28 cellular contexts compared by ENCODE assay signal in genomic region chr13:107553838-107554237, GRCh38.
A peak's percentile ranks its signal among the peaks of the same experiment; 100 is the strongest.
DNase-seq lines count a peak whose midpoint lies in the region; FAIRE-seq and TF ChIP-seq lines count a peak whose summit lies in the region.
"Had no signal": no experiment of that assay in that cellular context is flagged by ENCODE, and none has a peak within 500 bp of the region (broad histone marks: within the 10 kb centered on the region; RNA-seq: fewer than 3 reads in every experiment).

No MANE protein-coding gene starts in this region.

- DNase-seq in H54 (ENCODE audit: insufficient read length, low spot score) = no peak
- DNase-seq in RPMI7951 (ENCODE audit: low read depth) = peak; percentile 21
- DNase-seq in choroid plexus epithelial cell (ENCODE audit: low read depth) = peak; percentile 39
- peak; percentile 20 for DNase-seq in neural progenitor cell (ENCODE audit: low spot score)
- DNase-seq in smooth muscle cell (lab: John Stamatoyannopoulos, UW; ENCODE audit: unreplicated experiment) = no peak
- DNase-seq in NCI-H2107 (lab: John Stamatoyannopoulos, UW) = no peak
- no peak for DNase-seq in H7
- DNase-seq: activated CD4-positive, alpha-beta T cell treated with anti-CD3 and anti-CD28 coated beads, Interleukin-2, amount 10 ng/mL, durations not matched to agents 7 days and 5 days; activated naive CD4-positive, alpha-beta T cell treated with anti-CD3 and anti-CD28 coated beads for 36 hours; activated T-cell treated with anti-CD3 and anti-CD28 coated beads, Interleukin-2, amount 50 U/mL, for 72 hours; amniotic stem cell; CD4-positive, CD25-positive, alpha-beta regulatory T cell; effector memory CD4-positive, alpha-beta T cell; EL; gastrocnemius medialis; left lung; NCI-H1694; NCI-H82; sigmoid colon; stimulated activated CD4-positive, alpha-beta T cell treated with anti-CD3 and anti-CD28 coated beads, Interleukin-15, amount 100 ng/mL, for 24 hours; stimulated activated naive CD8-positive, alpha-beta T cell treated with anti-CD3 and anti-CD28 coated beads, Interleukin-15, Interleukin-2, amounts not matched to agents 100 U/mL and 50 U/mL, for 24 hours; T-helper 9 cell had no signal

- H2AFZ ChIP-seq in neural progenitor cell (replicated peaks) = no peak overlapping the region
- H2AFZ ChIP-seq in smooth muscle cell (ENCODE audit: low read depth) = no peak overlapping the region

- H3K4me3 ChIP-seq in choroid plexus epithelial cell (ENCODE audit: low read depth, low read length) = no peak overlapping the region
- no peak overlapping the region for H3K4me3 ChIP-seq in neural progenitor cell
- H3K4me3 ChIP-seq in smooth muscle cell = no peak overlapping the region
- no peak overlapping the region for H3K4me3 ChIP-seq in H7 (ENCODE audit: insufficient read depth, low read depth, low read length)
- H3K4me3 ChIP-seq: breast epithelium, coronary artery, gastrocnemius medialis, left lung, prostate gland, sigmoid colon, thoracic aorta had no signal

- H3K36me3 ChIP-seq in neural progenitor cell = no peaks in the 10 kb centered on the region
- H3K36me3 ChIP-seq in smooth muscle cell (ENCODE audit: low read depth) = no peaks in the 10 kb centered on the region
- H3K36me3 ChIP-seq in H7 (replicated peaks; ENCODE audit: control insufficient read depth, insufficient read depth, low read length) = no peaks in the 10 kb centered on the region
- H3K36me3 ChIP-seq: breast epithelium, gastrocnemius medialis, left lung, prostate gland, sigmoid colon, thoracic aorta had no signal

- H3K4me1 Mint-ChIP-seq in neural progenitor cell = peaks cover 6% of the 10 kb centered on the region
- H3K4me1 Mint-ChIP-seq: activated CD4-positive, alpha-beta T cell treated with anti-CD3 and anti-CD28 coated beads, Interleukin-2, amount 10 ng/mL, durations not matched to agents 7 days and 5 days; CD4-positive, CD25-positive, alpha-beta regulatory T cell had no signal

- 56% methylated on average over 7 of the region's 7 CpGs for WGBS in smooth muscle cell (ENCODE audit: low lambda C conversion rate)

- no peaks in the 10 kb centered on the region for H3K4me1 ChIP-seq in neural progenitor cell
- no peaks in the 10 kb centered on the region for H3K4me1 ChIP-seq in smooth muscle cell (ENCODE audit: low read depth)
- H3K4me1 ChIP-seq: breast epithelium, gastrocnemius medialis, left lung, prostate gland, sigmoid colon had no signal

- H3K9ac ChIP-seq in neural progenitor cell = no peak overlapping the region
- no peak overlapping the region for H3K9ac ChIP-seq in smooth muscle cell (ENCODE audit: low read depth)

- no peak for TF ChIP-seq POLR2A in H54 (IDR thresholded peaks at IDR 0.05; ENCODE audit: low read depth, low read length)

- H3K27me3 ChIP-seq in neural progenitor cell (no peaks in the 10 kb centered on the region), smooth muscle cell (ENCODE audit: low read depth) (no peaks in the 10 kb centered on the region), H7 (ENCODE audit: control insufficient read depth, insufficient read depth, low read length) (no peaks in the 10 kb centered on the region)
- H3K27me3 ChIP-seq: breast epithelium, gastrocnemius medialis, left lung, sigmoid colon had no signal

- H3K4me2 ChIP-seq in neural progenitor cell (no peak overlapping the region), smooth muscle cell (no peak overlapping the region)

- peak; percentile 67 for FAIRE-seq in H54 (lab: Jason Lieb, UNC)
- FAIRE-seq: GM12892, urothelium cell line had no signal

- no peaks in the 10 kb centered on the region for H3K36me3 Mint-ChIP-seq in neural progenitor cell
- H3K36me3 Mint-ChIP-seq: CD4-positive, CD25-positive, alpha-beta regulatory T cell had no signal

- no peaks in the 10 kb centered on the region for H3K27me3 Mint-ChIP-seq in neural progenitor cell (ENCODE audit: insufficient read depth, low read depth)
- H3K27me3 Mint-ChIP-seq: activated CD4-positive, alpha-beta T cell treated with anti-CD3 and anti-CD28 coated beads, Interleukin-2, amount 10 ng/mL, durations not matched to agents 7 days and 5 days; CD4-positive, CD25-positive, alpha-beta regulatory T cell had no signal

- no peaks in the 10 kb centered on the region for H3K9me3 Mint-ChIP-seq in neural progenitor cell

- H3K4me3 Mint-ChIP-seq in neural progenitor cell = no peak overlapping the region
- H3K4me3 Mint-ChIP-seq: activated CD4-positive, alpha-beta T cell treated with anti-CD3 and anti-CD28 coated beads, Interleukin-2, amount 10 ng/mL, durations not matched to agents 7 days and 5 days; activated naive CD4-positive, alpha-beta T cell treated with anti-CD3 and anti-CD28 coated beads for 36 hours; activated T-cell treated with anti-CD3 and anti-CD28 coated beads, Interleukin-2, amount 50 U/mL, for 72 hours; CD4-positive, CD25-positive, alpha-beta regulatory T cell had no signal

- TF ChIP-seq CTCF in choroid plexus epithelial cell (conservative IDR thresholded peaks at IDR 0.05; ENCODE audit: low read depth, low read length) (no peak), neural progenitor cell (IDR thresholded peaks at IDR 0.05) (no peak), smooth muscle cell (IDR thresholded peaks at IDR 0.05; ENCODE audit: borderline replicate concordance, insufficient read depth, poor library complexity, severe bottlenecking) (no peak)

- H3K9me3 ChIP-seq in neural progenitor cell (ENCODE audit: low read depth) (no peaks in the 10 kb centered on the region), smooth muscle cell (replicated peaks; ENCODE audit: low read depth) (no peaks in the 10 kb centered on the region)
- H3K9me3 ChIP-seq: breast epithelium, gastrocnemius medialis, left lung, prostate gland, sigmoid colon, thoracic aorta had no signal

- H3K27ac ChIP-seq in neural progenitor cell = no peak overlapping the region
- no peak overlapping the region for H3K27ac ChIP-seq in smooth muscle cell (ENCODE audit: low read depth)
- H3K27ac ChIP-seq: breast epithelium, coronary artery, gastrocnemius medialis, left lung, prostate gland, sigmoid colon, thoracic aorta had no signal

- H3F3A ChIP-seq in neural progenitor cell (ENCODE audit: low read depth) = no peaks in the 10 kb centered on the region
- H3F3A ChIP-seq in smooth muscle cell (ENCODE audit: low read depth) = no peaks in the 10 kb centered on the region

- H3K27ac Mint-ChIP-seq in neural progenitor cell = peak overlapping the region; percentile 57
- H3K27ac Mint-ChIP-seq: activated CD4-positive, alpha-beta T cell treated with anti-CD3 and anti-CD28 coated beads, Interleukin-2, amount 10 ng/mL, durations not matched to agents 7 days and 5 days; activated naive CD4-positive, alpha-beta T cell treated with anti-CD3 and anti-CD28 coated beads for 36 hours; activated T-cell treated with anti-CD3 and anti-CD28 coated beads, Interleukin-2, amount 50 U/mL, for 72 hours had no signal

- H3K79me2 ChIP-seq in neural progenitor cell (ENCODE audit: low read depth) = no peaks in the 10 kb centered on the region
- no peaks in the 10 kb centered on the region for H3K79me2 ChIP-seq in smooth muscle cell (ENCODE audit: low read depth)

- H4K20me1 ChIP-seq in neural progenitor cell (ENCODE audit: low read depth) (no peaks in the 10 kb centered on the region), smooth muscle cell (ENCODE audit: low read depth) (peaks cover 5% of the 10 kb centered on the region)

Comparison
In these comparisons a context has a peak if more than half of its experiments do, and no peak if none do; other contexts are left out.
1. DNase-seq: peak in RPMI7951 (single experiment), choroid plexus epithelial cell (single experiment) and neural progenitor cell (single experiment); none in H54 (single experiment), smooth muscle cell (single experiment), NCI-H2107 (single experiment) and H7 (single experiment).